2 cellular contexts compared by ENCODE assay signal in the genomic region with DNA sequence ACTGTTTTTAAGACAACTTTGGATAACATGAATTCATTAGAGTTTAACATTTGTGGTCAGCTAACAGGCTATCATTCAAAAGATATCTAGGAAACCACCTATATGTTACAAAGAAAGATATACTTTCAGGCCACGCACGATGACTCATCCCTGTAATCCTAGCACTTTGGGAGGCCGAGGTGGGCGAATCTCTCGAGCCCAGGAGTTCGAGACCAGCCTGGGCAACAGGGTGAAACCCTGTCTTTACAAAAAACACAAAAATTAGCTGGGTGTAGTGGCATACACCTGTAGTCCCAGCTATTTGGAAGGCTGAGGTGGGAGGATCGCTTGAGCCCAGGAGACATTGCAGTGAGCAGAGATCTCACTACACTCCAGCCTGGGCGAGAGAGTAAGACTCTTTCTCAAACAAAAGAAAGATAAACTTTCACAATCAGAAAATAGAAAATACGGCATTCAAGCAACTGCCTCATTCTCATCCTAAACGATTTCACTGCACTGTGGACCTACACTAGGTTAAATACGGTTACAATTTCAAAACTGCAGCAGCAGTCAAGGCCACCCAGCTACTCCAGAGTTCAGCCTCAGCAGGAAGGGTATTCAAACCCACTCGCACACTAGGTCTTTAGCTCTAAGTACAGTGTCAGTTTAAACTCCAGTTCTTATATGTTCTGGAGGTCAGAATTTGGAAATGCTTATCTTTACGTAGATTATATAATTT.
TF ChIP-seq lines count a peak whose summit lies in the region.

No MANE protein-coding gene starts in this region.

TF ChIP-seq in A549, 52 proteins besides CTCF, POLR2A, EP300 and RAD21:
- no peak for TF ChIP-seq FOSL2 (IDR thresholded peaks at IDR 0.05)
- peak; percentile 74; the same call in 1 of the 2 replicates for TF ChIP-seq FOSL2 (CRISPR knock-in tag; IDR thresholded peaks at IDR 0.05)
- no peak for TF ChIP-seq HEYL (CRISPR knock-in tag; IDR thresholded peaks at IDR 0.05)
- no peak for TF ChIP-seq TP53 (CRISPR knock-in tag; IDR thresholded peaks at IDR 0.05)

TF ChIP-seq in IMR-90, 13 proteins besides CTCF, POLR2A, EP300 and RAD21:
- TF ChIP-seq RFX5 (IDR thresholded peaks at IDR 0.05; ENCODE audit: low read depth, low read length) (no peak), FOS (IDR thresholded peaks at IDR 0.05; ENCODE audit: low read depth, low read length) (peak; percentile 21; the same call in 1 of the 2 replicates)
